In genomic region chr16:31010943-31011342, GRCh38 we compare ENCODE assay signal across 8 cellular contexts. TPM values are rescaled to one million over a fixed set of nuclear protein-coding genes. Genes with fewer than 3 reads are reported as not detected.
DNase-seq lines count a peak whose midpoint lies in the region; ATAC-seq and TF ChIP-seq lines count a peak whose summit lies in the region.

No MANE protein-coding gene starts in this region.

- no peaks in the 10 kb centered on the region for H3K9me3 ChIP-seq in CD8-positive, alpha-beta T cell (ENCODE audit: low read length)
- H3K9me3 ChIP-seq in Loucy (ENCODE audit: insufficient read depth, low read depth, low read length) (no peaks in the 10 kb centered on the region), neuron (ENCODE audit: low read length) (no peaks in the 10 kb centered on the region), MM.1S (replicated peaks; ENCODE audit: insufficient read depth, low read length) (no peaks in the 10 kb centered on the region)

- no peak for DNase-seq in CD8-positive, alpha-beta T cell
- DNase-seq in effector memory CD8-positive, alpha-beta T cell, result no peak
- no peak for DNase-seq in stimulated activated CD4-positive, alpha-beta T cell treated with anti-CD3 and anti-CD28 coated beads, Interleukin-15, amount 100 ng/mL, for 24 hours
- DNase-seq in MM.1S, result no peak
- DNase-seq in left colon, result no peak
- no peak for DNase-seq in NCI-H2107 treated with DMSO at 0.1 percent for 48 hours (lab: John Stamatoyannopoulos, UW; ENCODE audit: unreplicated experiment)

- POLR2A ChIA-PET in CD8-positive, alpha-beta T cell (lab: Charles Lee), result no interaction called here

- H3K27ac Mint-ChIP-seq in CD8-positive, alpha-beta T cell, result no peak overlapping the region
- no peak overlapping the region for H3K27ac Mint-ChIP-seq in effector memory CD8-positive, alpha-beta T cell

- ATAC-seq in CD8-positive, alpha-beta T cell, result no peak
- no peak for ATAC-seq in effector memory CD8-positive, alpha-beta T cell (replicated peaks)
- no peak for ATAC-seq in left colon

- CTCF ChIA-PET in CD8-positive, alpha-beta T cell (lab: Charles Lee), result no interaction called here

- no peaks in the 10 kb centered on the region for H3K36me3 Mint-ChIP-seq in CD8-positive, alpha-beta T cell
- no peaks in the 10 kb centered on the region for H3K36me3 Mint-ChIP-seq in effector memory CD8-positive, alpha-beta T cell (ENCODE audit: insufficient read depth)

- H3K9ac ChIP-seq in Loucy (ENCODE audit: low read depth, low read length, poor library complexity, severe bottlenecking) (peak overlapping the region; percentile 47), MM.1S (ENCODE audit: low read length) (no peak overlapping the region)

- no peaks in the 10 kb centered on the region for H3K36me3 ChIP-seq in CD8-positive, alpha-beta T cell (ENCODE audit: insufficient read depth, low read length)
- H3K36me3 ChIP-seq in Loucy (ENCODE audit: insufficient read depth, low read length) (no peaks in the 10 kb centered on the region), neuron (ENCODE audit: insufficient read depth, low read length) (no peaks in the 10 kb centered on the region), MM.1S (replicated peaks; ENCODE audit: insufficient read depth, low read length) (no peaks in the 10 kb centered on the region)

- no peaks in the 10 kb centered on the region for H4K20me1 ChIP-seq in Loucy (ENCODE audit: insufficient read depth, low read length, poor library complexity, severe bottlenecking)
- no peaks in the 10 kb centered on the region for H4K20me1 ChIP-seq in MM.1S (ENCODE audit: insufficient read depth, low read length)

- H3K27me3 ChIP-seq in CD8-positive, alpha-beta T cell (ENCODE audit: insufficient read depth, low read length), result peaks cover 3% of the 10 kb centered on the region
- H3K27me3 ChIP-seq in Loucy (ENCODE audit: insufficient read depth, low read length, poor library complexity, severe bottlenecking) (no peaks in the 10 kb centered on the region), neuron (ENCODE audit: insufficient read depth, low read length) (no peaks in the 10 kb centered on the region), MM.1S (replicated peaks; ENCODE audit: insufficient read depth, low read length) (peaks cover 67% of the 10 kb centered on the region)

- no peaks in the 10 kb centered on the region for H3K9me2 ChIP-seq in Loucy (replicated peaks; ENCODE audit: low read depth, low read length)
- H3K9me2 ChIP-seq in MM.1S (replicated peaks; ENCODE audit: insufficient read depth, low read length), result no peaks in the 10 kb centered on the region

- intact Hi-C loops in CD8-positive, alpha-beta T cell (cut with DNase I, micrococcal nuclease), result loop anchor here in 1 of 2 experiments (1.0 kb wide), 1 partner anchor 22 kb away; the partner anchor contains the start of gene STX4
- intact Hi-C loops in left colon (cut with DNase I, micrococcal nuclease), result no loop called here

- no peaks in the 10 kb centered on the region for H3K9me3 Mint-ChIP-seq in CD8-positive, alpha-beta T cell
- H3K9me3 Mint-ChIP-seq in effector memory CD8-positive, alpha-beta T cell, result no peaks in the 10 kb centered on the region

- H3K79me2 ChIP-seq in Loucy (ENCODE audit: insufficient read depth, low read length), result no peaks in the 10 kb centered on the region
- no peaks in the 10 kb centered on the region for H3K79me2 ChIP-seq in MM.1S (ENCODE audit: low read length)

- no peak for TF ChIP-seq CTCF in CD8-positive, alpha-beta T cell (IDR thresholded peaks at IDR 0.05)
- TF ChIP-seq CTCF in Loucy (conservative IDR thresholded peaks at IDR 0.05; ENCODE audit: low read length) (no peak), MM.1S (IDR thresholded peaks at IDR 0.05; ENCODE audit: low read length) (no peak)

- H3K4me1 ChIP-seq in CD8-positive, alpha-beta T cell (ENCODE audit: insufficient read depth, low read length), result peaks cover 7% of the 10 kb centered on the region
- H3K4me1 ChIP-seq in Loucy (ENCODE audit: insufficient read depth, low read length, poor library complexity, severe bottlenecking), result peaks cover 5% of the 10 kb centered on the region
- H3K4me1 ChIP-seq in neuron (ENCODE audit: insufficient read depth, low read length), result peaks cover 14% of the 10 kb centered on the region
- no peaks in the 10 kb centered on the region for H3K4me1 ChIP-seq in MM.1S (ENCODE audit: low read length)

- H3K4me2 ChIP-seq in Loucy (ENCODE audit: low read depth, low read length, poor library complexity, severe bottlenecking), result peak overlapping the region; percentile 71
- H3K4me2 ChIP-seq in MM.1S (ENCODE audit: low read depth, low read length), result no peak overlapping the region

- H3F3A ChIP-seq in Loucy (ENCODE audit: low read depth), result no peaks in the 10 kb centered on the region
- H3F3A ChIP-seq in MM.1S (ENCODE audit: insufficient read depth, low read length), result no peaks in the 10 kb centered on the region

- peak overlapping the region; percentile 84 for H3K4me3 Mint-ChIP-seq in CD8-positive, alpha-beta T cell
- peak overlapping the region; percentile 66 to 67 for H3K4me3 Mint-ChIP-seq in effector memory CD8-positive, alpha-beta T cell

- H3K4me1 Mint-ChIP-seq in CD8-positive, alpha-beta T cell (ENCODE audit: low read depth), result peaks cover 19% of the 10 kb centered on the region
- peaks cover 7 to 9% of the 10 kb centered on the region in 2 donors for H3K4me1 Mint-ChIP-seq in effector memory CD8-positive, alpha-beta T cell (ENCODE audit: low read depth in 2 of 2)

- H3K27ac ChIP-seq in CD8-positive, alpha-beta T cell (ENCODE audit: low read depth, low read length), result no peak overlapping the region
- no peak overlapping the region for H3K27ac ChIP-seq in MM.1S (ENCODE audit: low read length)

- peak overlapping the region; percentile 95 for H2AFZ ChIP-seq in Loucy (ENCODE audit: low read length)
- peak overlapping the region; percentile 28 for H2AFZ ChIP-seq in neuron (ENCODE audit: low read depth, low read length)
- H2AFZ ChIP-seq in MM.1S (ENCODE audit: low read length), result no peak overlapping the region

- H3K27me3 Mint-ChIP-seq in CD8-positive, alpha-beta T cell (ENCODE audit: low read depth), result peaks cover 23% of the 10 kb centered on the region
- H3K27me3 Mint-ChIP-seq in effector memory CD8-positive, alpha-beta T cell, result peaks cover 46 to 81% of the 10 kb centered on the region in 2 donors

- peak overlapping the region; percentile 61 for H3K4me3 ChIP-seq in CD8-positive, alpha-beta T cell (ENCODE audit: low read depth, low read length)
- H3K4me3 ChIP-seq in Loucy (ENCODE audit: low read length, poor library complexity, severe bottlenecking), result peak overlapping the region; percentile 70
- H3K4me3 ChIP-seq in neuron (ENCODE audit: low read length), result peak overlapping the region; percentile 56
- no peak overlapping the region for H3K4me3 ChIP-seq in MM.1S (ENCODE audit: low read length)

RNA-seq across cellular contexts. Expression of gene STX1B, which starts 0.5 kb away (rescaled TPM):
- total RNA-seq in CD8-positive, alpha-beta T cell, result 1 to 10 TPM; 2.3 to 2.7 TPM
- total RNA-seq in left colon, result under 1 TPM; 0.75 to 0.79 TPM

RNA-seq across cellular contexts. Expression of gene STX4, which starts 22.4 kb away (rescaled TPM):
- total RNA-seq in CD8-positive, alpha-beta T cell, result 10 to 100 TPM; 63.8 to 69.9 TPM
- 10 to 100 TPM; 66.9 to 83.3 TPM for total RNA-seq in left colon

RNA-seq across cellular contexts. Expression of gene HSD3B7, which starts 25.9 kb away (rescaled TPM):
- total RNA-seq in CD8-positive, alpha-beta T cell, result under 1 TPM; 0.19 to 0.25 TPM
- 10 to 100 TPM; 16.9 to 27.2 TPM for total RNA-seq in left colon

RNA-seq across cellular contexts. Expression of gene SETD1A, which starts 53.4 kb away (rescaled TPM):
- total RNA-seq in CD8-positive, alpha-beta T cell, result 10 to 100 TPM; 43.6 to 48.3 TPM
- 10 to 100 TPM; 12.2 to 15.0 TPM for total RNA-seq in left colon

Comparison
In these comparisons a context has a peak if more than half of its experiments do, and no peak if none do; other contexts are left out.
1. RNA of gene HSD3B7, which starts 25.9 kb away (total RNA-seq): 16.9 to 27.2 TPM in left colon; 0.19 to 0.25 TPM in CD8-positive, alpha-beta T cell; every median in the first group is over 10 times any median in the second.